9 cellular contexts compared by ENCODE assay signal in genomic region chr2:129923265-129924141, GRCh38. TPM values are rescaled to one million over a fixed set of nuclear protein-coding genes. Genes with fewer than 3 reads are reported as not detected.
DNase-seq lines count a peak whose midpoint lies in the region; TF ChIP-seq lines count a peak whose summit lies in the region.
"Had no signal": no experiment of that assay in that cellular context is flagged by ENCODE, and none has a peak within 500 bp of the region (broad histone marks: within the 10 kb centered on the region; RNA-seq: fewer than 3 reads in every experiment).

No MANE protein-coding gene starts in this region.

- no peak for TF ChIP-seq POLR2A in adrenal gland (IDR thresholded peaks at IDR 0.05)

- no peak overlapping the region for H3K27ac ChIP-seq in adrenal gland

- peaks cover 0 to 6% of the 10 kb centered on the region in 2 donors for H3K4me1 ChIP-seq in adrenal gland (replicated peaks in 1 of 2)
- no peaks in the 10 kb centered on the region for H3K4me1 ChIP-seq in iPS-15b (ENCODE audit: control insufficient read depth, insufficient read depth, low read length)

- intact Hi-C loops in adrenal gland (cut with DNase I): no loop called here

- H3K9ac ChIP-seq in iPS-15b (ENCODE audit: low read depth, low read length): no peak overlapping the region

- TF ChIP-seq CTCF in adrenal gland (IDR thresholded peaks at IDR 0.05): peak in 5 of 6 experiments; percentile 25 to 50 (median 36)

- H3K9me3 ChIP-seq in adrenal gland (replicated peaks in 1 of 3) (peaks cover 0 to 11% (median 0%) of the 10 kb centered on the region in 3 donors), iPS-15b (ENCODE audit: control insufficient read depth, insufficient read depth, low read length) (no peaks in the 10 kb centered on the region)

- H3K27me3 ChIP-seq in adrenal gland (peaks cover 13% of the 10 kb centered on the region), iPS-15b (ENCODE audit: control insufficient read depth, insufficient read depth, low read length) (peaks cover 6% of the 10 kb centered on the region)

- DNase-seq in CD1c-positive myeloid dendritic cell (ENCODE audit: extremely low spot score): peak; percentile 27
- DNase-seq in H4 (ENCODE audit: low spot score): peak; percentile 33
- peak; percentile 59 for DNase-seq in NCI-H460 (ENCODE audit: extremely low read depth, low read depth)
- DNase-seq in adrenal gland: peak in 6 of 7 donors; percentile 26 to 71 (median 36)
- DNase-seq in stimulated activated CD4-positive, alpha-beta T cell treated with anti-CD3 and anti-CD28 coated beads, Interleukin-4, amount 100 ng/mL, for 1 hour: peak; percentile 27
- DNase-seq in GDM1 (lab: John Stamatoyannopoulos, UW): no peak
- DNase-seq in AG08396 (ENCODE audit: low spot score): no peak
- DNase-seq: right cardiac atrium had no signal

- H3K4me3 ChIP-seq in adrenal gland: no peak overlapping the region
- H3K4me3 ChIP-seq in iPS-15b (ENCODE audit: low read depth, low read length): peak overlapping the region; percentile 83

- 3 to 17% (median 4%) methylated on average over 7 to 30 of the region's 30 CpGs for WGBS in adrenal gland, 4 donors

- H3K36me3 ChIP-seq in adrenal gland (replicated peaks in 1 of 2): no peaks in the 10 kb centered on the region
- H3K36me3 ChIP-seq in iPS-15b (ENCODE audit: control insufficient read depth, insufficient read depth, low read length): no peaks in the 10 kb centered on the region

RNA-seq across cellular contexts. Expression of gene RAB6C, which starts 56.0 kb away (rescaled TPM):
- total RNA-seq in H4 (2014; rRNA removed; shearing (Covaris generic)): not detected in 2 replicates
- not detected in 2 replicates for total RNA-seq in NCI-H460 (2014; rRNA removed; shearing (Covaris generic))
- polyA plus RNA-seq in NCI-H460 (2014; cell fraction: nucleus; rRNA removed): not detected in 2 replicates
- under 1 TPM in 1 of 8 donors, not detected in 7; 0.14 TPM for total RNA-seq in adrenal gland
- under 1 TPM; 0.13 to 0.59 (median 0.24) TPM for polyA plus RNA-seq in adrenal gland

Comparison
In these comparisons a context has a peak if more than half of its experiments do, and no peak if none do; other contexts are left out.
1. DNase-seq: peak in CD1c-positive myeloid dendritic cell (single experiment), H4 (single experiment), NCI-H460 (single experiment), adrenal gland (6 of 7) and stimulated activated CD4-positive, alpha-beta T cell treated with anti-CD3 and anti-CD28 coated beads, Interleukin-4, amount 100 ng/mL, for 1 hour (single experiment); none in GDM1 (single experiment) and AG08396 (single experiment).